1 cellular context compared by ENCODE assay signal in the genomic region with DNA sequence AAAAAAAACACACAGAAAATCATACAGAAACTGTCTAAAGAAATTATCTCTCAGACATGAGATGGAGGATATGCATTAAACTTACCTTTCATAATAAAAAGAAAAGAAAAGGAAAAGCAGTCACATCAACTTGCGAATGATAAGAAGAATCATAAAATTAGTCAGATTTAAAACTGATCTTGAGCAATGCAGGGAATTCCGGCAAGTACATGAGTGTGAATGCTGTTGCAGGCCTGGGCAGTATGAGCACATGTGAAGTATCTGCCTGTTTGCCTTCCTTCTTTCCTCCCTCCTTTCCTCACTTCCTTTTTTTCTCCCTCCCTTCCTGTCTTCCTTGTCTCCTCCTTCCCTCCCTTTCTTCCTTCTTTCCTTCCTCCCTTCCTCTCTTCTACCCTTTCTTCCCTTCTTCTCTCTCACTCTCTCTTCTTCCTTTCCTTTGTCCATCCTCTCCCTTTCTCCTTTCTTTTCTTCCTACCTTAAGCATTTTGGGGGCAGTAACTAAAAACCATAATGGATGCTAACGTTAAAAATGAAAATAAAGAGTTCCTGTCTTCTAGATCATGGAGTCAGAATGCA.
TF ChIP-seq lines count a peak whose summit lies in the region.

No MANE protein-coding gene starts in this region.

TF ChIP-seq in GM23338, 12 proteins besides CTCF, POLR2A, EP300 and RAD21:
- TF ChIP-seq NANOG (IDR thresholded peaks at IDR 0.05; ENCODE audit: borderline replicate concordance) (no peak), CREB1 (CRISPR knock-in tag; IDR thresholded peaks at IDR 0.05; ENCODE audit: low read depth) (no peak), STAT1 (IDR thresholded peaks at IDR 0.05; ENCODE audit: unreplicated experiment) (no peak), POLR2AphosphoS5 (IDR thresholded peaks at IDR 0.05; ENCODE audit: low read depth) (no peak), JUNB (IDR thresholded peaks at IDR 0.05; ENCODE audit: unreplicated experiment) (no peak), EZH2 (IDR thresholded peaks at IDR 0.05; ENCODE audit: low read depth, unreplicated experiment) (no peak), EZH2phosphoT487 (IDR thresholded peaks at IDR 0.05; ENCODE audit: unreplicated experiment) (no peak), ZNF331 (CRISPR knock-in tag; IDR thresholded peaks at IDR 0.05; ENCODE audit: low read depth) (no peak)
- TF ChIP-seq, protein P1, sequence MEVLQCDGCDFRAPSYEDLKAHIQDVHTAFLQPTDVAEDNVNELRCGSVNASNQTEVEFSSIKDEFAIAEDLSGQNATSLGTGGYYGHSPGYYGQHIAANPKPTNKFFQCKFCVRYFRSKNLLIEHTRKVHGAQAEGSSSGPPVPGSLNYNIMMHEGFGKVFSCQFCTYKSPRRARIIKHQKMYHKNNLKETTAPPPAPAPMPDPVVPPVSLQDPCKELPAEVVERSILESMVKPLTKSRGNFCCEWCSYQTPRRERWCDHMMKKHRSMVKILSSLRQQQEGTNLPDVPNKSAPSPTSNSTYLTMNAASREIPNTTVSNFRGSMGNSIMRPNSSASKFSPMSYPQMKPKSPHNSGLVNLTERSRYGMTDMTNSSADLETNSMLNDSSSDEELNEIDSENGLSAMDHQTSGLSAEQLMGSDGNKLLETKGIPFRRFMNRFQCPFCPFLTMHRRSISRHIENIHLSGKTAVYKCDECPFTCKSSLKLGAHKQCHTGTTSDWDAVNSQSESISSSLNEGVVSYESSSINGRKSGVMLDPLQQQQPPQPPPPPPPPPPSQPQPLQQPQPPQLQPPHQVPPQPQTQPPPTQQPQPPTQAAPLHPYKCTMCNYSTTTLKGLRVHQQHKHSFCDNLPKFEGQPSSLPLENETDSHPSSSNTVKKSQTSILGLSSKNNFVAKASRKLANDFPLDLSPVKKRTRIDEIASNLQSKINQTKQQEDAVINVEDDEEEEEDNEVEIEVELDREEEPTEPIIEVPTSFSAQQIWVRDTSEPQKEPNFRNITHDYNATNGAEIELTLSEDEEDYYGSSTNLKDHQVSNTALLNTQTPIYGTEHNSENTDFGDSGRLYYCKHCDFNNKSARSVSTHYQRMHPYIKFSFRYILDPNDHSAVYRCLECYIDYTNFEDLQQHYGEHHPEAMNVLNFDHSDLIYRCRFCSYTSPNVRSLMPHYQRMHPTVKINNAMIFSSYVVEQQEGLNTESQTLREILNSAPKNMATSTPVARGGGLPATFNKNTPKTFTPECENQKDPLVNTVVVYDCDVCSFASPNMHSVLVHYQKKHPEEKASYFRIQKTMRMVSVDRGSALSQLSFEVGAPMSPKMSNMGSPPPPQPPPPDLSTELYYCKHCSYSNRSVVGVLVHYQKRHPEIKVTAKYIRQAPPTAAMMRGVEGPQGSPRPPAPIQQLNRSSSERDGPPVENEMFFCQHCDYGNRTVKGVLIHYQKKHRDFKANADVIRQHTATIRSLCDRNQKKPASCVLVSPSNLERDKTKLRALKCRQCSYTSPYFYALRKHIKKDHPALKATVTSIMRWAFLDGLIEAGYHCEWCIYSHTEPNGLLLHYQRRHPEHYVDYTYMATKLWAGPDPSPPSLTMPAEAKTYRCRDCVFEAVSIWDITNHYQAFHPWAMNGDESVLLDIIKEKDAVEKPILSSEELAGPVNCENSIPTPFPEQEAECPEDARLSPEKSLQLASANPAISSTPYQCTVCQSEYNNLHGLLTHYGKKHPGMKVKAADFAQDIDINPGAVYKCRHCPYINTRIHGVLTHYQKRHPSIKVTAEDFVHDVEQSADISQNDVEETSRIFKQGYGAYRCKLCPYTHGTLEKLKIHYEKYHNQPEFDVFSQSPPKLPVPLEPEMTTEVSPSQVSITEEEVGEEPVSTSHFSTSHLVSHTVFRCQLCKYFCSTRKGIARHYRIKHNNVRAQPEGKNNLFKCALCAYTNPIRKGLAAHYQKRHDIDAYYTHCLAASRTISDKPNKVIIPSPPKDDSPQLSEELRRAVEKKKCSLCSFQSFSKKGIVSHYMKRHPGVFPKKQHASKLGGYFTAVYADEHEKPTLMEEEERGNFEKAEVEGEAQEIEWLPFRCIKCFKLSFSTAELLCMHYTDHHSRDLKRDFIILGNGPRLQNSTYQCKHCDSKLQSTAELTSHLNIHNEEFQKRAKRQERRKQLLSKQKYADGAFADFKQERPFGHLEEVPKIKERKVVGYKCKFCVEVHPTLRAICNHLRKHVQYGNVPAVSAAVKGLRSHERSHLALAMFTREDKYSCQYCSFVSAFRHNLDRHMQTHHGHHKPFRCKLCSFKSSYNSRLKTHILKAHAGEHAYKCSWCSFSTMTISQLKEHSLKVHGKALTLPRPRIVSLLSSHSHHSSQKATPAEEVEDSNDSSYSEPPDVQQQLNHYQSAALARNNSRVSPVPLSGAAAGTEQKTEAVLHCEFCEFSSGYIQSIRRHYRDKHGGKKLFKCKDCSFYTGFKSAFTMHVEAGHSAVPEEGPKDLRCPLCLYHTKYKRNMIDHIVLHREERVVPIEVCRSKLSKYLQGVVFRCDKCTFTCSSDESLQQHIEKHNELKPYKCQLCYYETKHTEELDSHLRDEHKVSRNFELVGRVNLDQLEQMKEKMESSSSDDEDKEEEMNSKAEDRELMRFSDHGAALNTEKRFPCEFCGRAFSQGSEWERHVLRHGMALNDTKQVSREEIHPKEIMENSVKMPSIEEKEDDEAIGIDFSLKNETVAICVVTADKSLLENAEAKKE (CRISPR knock-in tag; IDR thresholded peaks at IDR 0.05): no peak
- TF ChIP-seq, protein P2, sequence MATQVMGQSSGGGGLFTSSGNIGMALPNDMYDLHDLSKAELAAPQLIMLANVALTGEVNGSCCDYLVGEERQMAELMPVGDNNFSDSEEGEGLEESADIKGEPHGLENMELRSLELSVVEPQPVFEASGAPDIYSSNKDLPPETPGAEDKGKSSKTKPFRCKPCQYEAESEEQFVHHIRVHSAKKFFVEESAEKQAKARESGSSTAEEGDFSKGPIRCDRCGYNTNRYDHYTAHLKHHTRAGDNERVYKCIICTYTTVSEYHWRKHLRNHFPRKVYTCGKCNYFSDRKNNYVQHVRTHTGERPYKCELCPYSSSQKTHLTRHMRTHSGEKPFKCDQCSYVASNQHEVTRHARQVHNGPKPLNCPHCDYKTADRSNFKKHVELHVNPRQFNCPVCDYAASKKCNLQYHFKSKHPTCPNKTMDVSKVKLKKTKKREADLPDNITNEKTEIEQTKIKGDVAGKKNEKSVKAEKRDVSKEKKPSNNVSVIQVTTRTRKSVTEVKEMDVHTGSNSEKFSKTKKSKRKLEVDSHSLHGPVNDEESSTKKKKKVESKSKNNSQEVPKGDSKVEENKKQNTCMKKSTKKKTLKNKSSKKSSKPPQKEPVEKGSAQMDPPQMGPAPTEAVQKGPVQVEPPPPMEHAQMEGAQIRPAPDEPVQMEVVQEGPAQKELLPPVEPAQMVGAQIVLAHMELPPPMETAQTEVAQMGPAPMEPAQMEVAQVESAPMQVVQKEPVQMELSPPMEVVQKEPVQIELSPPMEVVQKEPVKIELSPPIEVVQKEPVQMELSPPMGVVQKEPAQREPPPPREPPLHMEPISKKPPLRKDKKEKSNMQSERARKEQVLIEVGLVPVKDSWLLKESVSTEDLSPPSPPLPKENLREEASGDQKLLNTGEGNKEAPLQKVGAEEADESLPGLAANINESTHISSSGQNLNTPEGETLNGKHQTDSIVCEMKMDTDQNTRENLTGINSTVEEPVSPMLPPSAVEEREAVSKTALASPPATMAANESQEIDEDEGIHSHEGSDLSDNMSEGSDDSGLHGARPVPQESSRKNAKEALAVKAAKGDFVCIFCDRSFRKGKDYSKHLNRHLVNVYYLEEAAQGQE (IDR thresholded peaks at IDR 0.05; ENCODE audit: unreplicated experiment): no peak
- TF ChIP-seq, protein P3, sequence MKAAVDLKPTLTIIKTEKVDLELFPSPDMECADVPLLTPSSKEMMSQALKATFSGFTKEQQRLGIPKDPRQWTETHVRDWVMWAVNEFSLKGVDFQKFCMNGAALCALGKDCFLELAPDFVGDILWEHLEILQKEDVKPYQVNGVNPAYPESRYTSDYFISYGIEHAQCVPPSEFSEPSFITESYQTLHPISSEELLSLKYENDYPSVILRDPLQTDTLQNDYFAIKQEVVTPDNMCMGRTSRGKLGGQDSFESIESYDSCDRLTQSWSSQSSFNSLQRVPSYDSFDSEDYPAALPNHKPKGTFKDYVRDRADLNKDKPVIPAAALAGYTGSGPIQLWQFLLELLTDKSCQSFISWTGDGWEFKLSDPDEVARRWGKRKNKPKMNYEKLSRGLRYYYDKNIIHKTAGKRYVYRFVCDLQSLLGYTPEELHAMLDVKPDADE (IDR thresholded peaks at IDR 0.05): no peak
